In genomic region chr11:26420331-26420730, GRCh38 we compare ENCODE assay signal across 24 cellular contexts.
"Had no signal": no experiment of that assay in that cellular context is flagged by ENCODE, and none has a peak within 500 bp of the region (broad histone marks: within the 10 kb centered on the region; RNA-seq: fewer than 3 reads in every experiment).

No MANE protein-coding gene starts in this region.

- H3K9me3 ChIP-seq: colonic mucosa, esophagus squamous epithelium, left lung, neutrophil, right lobe of liver, thoracic aorta, tibial nerve, upper lobe of left lung had no signal

- H3K79me2 ChIP-seq: parathyroid adenoma had no signal

- H2AFZ ChIP-seq: parathyroid adenoma had no signal

- FAIRE-seq: small intestine, urothelium cell line had no signal

- H3K27ac ChIP-seq: colonic mucosa, esophagus squamous epithelium, heart right ventricle, left lung, neutrophil, parathyroid adenoma, right lobe of liver, thoracic aorta, tibial nerve, upper lobe of left lung had no signal

- H3K4me3 ChIP-seq: colonic mucosa, esophagus squamous epithelium, heart right ventricle, left lung, right lobe of liver, thoracic aorta, tibial nerve, upper lobe of left lung had no signal

- H3K9ac ChIP-seq: parathyroid adenoma had no signal

- DNase-seq: colonic mucosa; effector CD8-positive, alpha-beta T cell; erythroblast; esophagus squamous epithelium; foreskin melanocyte; glutamatergic neuron; heart right ventricle; hippocampal formation; left cardiac atrium; left lung; mesenchymal stem cell; naive thymus-derived CD8-positive, alpha-beta T cell; nephron progenitor cell; right lobe of liver; small intestine; stimulated activated CD4-positive, alpha-beta T cell treated with anti-CD3 and anti-CD28 coated beads, Interleukin-15, amount 100 ng/mL, for 24 hours; stimulated activated CD4-positive, alpha-beta T cell treated with anti-CD3 and anti-CD28 coated beads, Interleukin-2, amount 100 ng/mL, for 48 hours; stimulated activated naive B cell treated with anti-CD40 and anti-IgM and Interleukin-4, amounts not matched to agents 10 μg/mL and 1 μg/mL and 100 μg/mL, for 72 hours; upper lobe of left lung had no signal

- H3K36me3 ChIP-seq: colonic mucosa, esophagus squamous epithelium, heart right ventricle, left lung, neutrophil, right lobe of liver, thoracic aorta, tibial nerve, upper lobe of left lung had no signal

- H3K4me1 ChIP-seq: colonic mucosa, esophagus squamous epithelium, heart right ventricle, left lung, parathyroid adenoma, right lobe of liver, tibial nerve, upper lobe of left lung had no signal

- H3K27me3 ChIP-seq: colonic mucosa, esophagus squamous epithelium, heart right ventricle, left lung, neutrophil, right lobe of liver, tibial nerve, upper lobe of left lung had no signal
